ENCODE assay signal across 1 cellular context in genomic region chr11:21933095-21933494, GRCh38.
TF ChIP-seq lines count a peak whose summit lies in the region.

No MANE protein-coding gene starts in this region.

TF ChIP-seq in SK-N-SH, 30 proteins besides CTCF, POLR2A, EP300 and RAD21 (continued from another document):
- no peak for TF ChIP-seq USF2 (IDR thresholded peaks at IDR 0.05; ENCODE audit: borderline replicate concordance, low read depth, low read length)
- TF ChIP-seq GATA2 (CRISPR knock-in tag; IDR thresholded peaks at IDR 0.05), result no peak
- TF ChIP-seq ELF1 (IDR thresholded peaks at IDR 0.05), result no peak
- no peak for TF ChIP-seq CHD2 (IDR thresholded peaks at IDR 0.05; ENCODE audit: low read length, partially characterized antibody)
- TF ChIP-seq MAX (IDR thresholded peaks at IDR 0.05; ENCODE audit: low read depth), result no peak
- TF ChIP-seq TCF12 (IDR thresholded peaks at IDR 0.05), result no peak
- TF ChIP-seq, protein P1, sequence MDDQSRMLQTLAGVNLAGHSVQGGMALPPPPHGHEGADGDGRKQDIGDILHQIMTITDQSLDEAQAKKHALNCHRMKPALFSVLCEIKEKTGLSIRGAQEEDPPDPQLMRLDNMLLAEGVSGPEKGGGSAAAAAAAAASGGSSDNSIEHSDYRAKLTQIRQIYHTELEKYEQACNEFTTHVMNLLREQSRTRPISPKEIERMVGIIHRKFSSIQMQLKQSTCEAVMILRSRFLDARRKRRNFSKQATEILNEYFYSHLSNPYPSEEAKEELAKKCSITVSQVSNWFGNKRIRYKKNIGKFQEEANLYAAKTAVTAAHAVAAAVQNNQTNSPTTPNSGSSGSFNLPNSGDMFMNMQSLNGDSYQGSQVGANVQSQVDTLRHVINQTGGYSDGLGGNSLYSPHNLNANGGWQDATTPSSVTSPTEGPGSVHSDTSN (IDR thresholded peaks at IDR 0.05), result no peak
- TF ChIP-seq NFIC (IDR thresholded peaks at IDR 0.05; ENCODE audit: borderline replicate concordance), result no peak
- no peak for TF ChIP-seq FOXJ3 (CRISPR knock-in tag; IDR thresholded peaks at IDR 0.05)
- no peak for TF ChIP-seq ZBTB33 (IDR thresholded peaks at IDR 0.05; ENCODE audit: borderline replicate concordance, low read depth)
